27 cellular contexts compared by ENCODE assay signal in genomic region chr18:9763876-9764605, GRCh38. TPM values are rescaled to one million over a fixed set of nuclear protein-coding genes. Genes with fewer than 3 reads are reported as not detected.
DNase-seq lines count a peak whose midpoint lies in the region; ATAC-seq and TF ChIP-seq lines count a peak whose summit lies in the region.
"Had no signal": no experiment of that assay in that cellular context is flagged by ENCODE, and none has a peak within 500 bp of the region (broad histone marks: within the 10 kb centered on the region; RNA-seq: fewer than 3 reads in every experiment).

No MANE protein-coding gene starts in this region.

- peaks cover 57% of the 10 kb centered on the region for H3K9me3 Mint-ChIP-seq in nephron progenitor cell
- no peaks in the 10 kb centered on the region for H3K9me3 Mint-ChIP-seq in activated CD4-positive, alpha-beta memory T cell treated with anti-CD3 and anti-CD28 coated beads, Interleukin-2, amount 10 ng/mL, durations not matched to agents 7 days and 5 days
- no peaks in the 10 kb centered on the region for H3K9me3 Mint-ChIP-seq in immature natural killer cell
- H3K9me3 Mint-ChIP-seq: activated naive CD4-positive, alpha-beta T cell treated with anti-CD3 and anti-CD28 coated beads, Interleukin-2, amount 10 ng/mL, durations not matched to agents 7 days and 5 days; T-helper 1 cell treated with Interleukin-12 subunit alpha and Interleukin-12 subunit beta and Interleukin-4 antibody, amounts not matched to agents 30 μg/mL and 1 μg/mL, for 36 hours had no signal

- peak; percentile 24 for DNase-seq in COR-L47 (lab: John Stamatoyannopoulos, UW)
- peak; percentile 5 for DNase-seq in NCI-H1694 treated with DMSO at 0.1 percent for 48 hours (lab: John Stamatoyannopoulos, UW)
- DNase-seq in caudate nucleus (lab: John Stamatoyannopoulos, UW): no peak
- no peak for DNase-seq in nephron progenitor cell
- no peak for DNase-seq in activated CD4-positive, alpha-beta memory T cell treated with anti-CD3 and anti-CD28 coated beads, Interleukin-2, amount 10 ng/mL, durations not matched to agents 7 days and 5 days
- DNase-seq in immature natural killer cell: no peak
- DNase-seq: activated CD8-positive, alpha-beta T cell treated with anti-CD3 and anti-CD28 coated beads, Interleukin-2, amount 10 ng/mL, durations not matched to agents 7 days and 5 days; activated naive CD4-positive, alpha-beta T cell treated with anti-CD3 and anti-CD28 coated beads, Interleukin-2, amount 10 ng/mL, durations not matched to agents 7 days and 5 days; effector CD8-positive, alpha-beta T cell; left ventricle myocardium superior; MM.1S; NCI-H1105 treated with DMSO at 0.1 percent for 48 hours; NCI-H2081; NCI-H510A; nucleus accumbens; PC-9; psoas muscle; sigmoid colon; SK-N-SH; stimulated activated CD4-positive, alpha-beta T cell treated with anti-CD3 and anti-CD28 coated beads, Interleukin-4, amount 100 ng/mL, for 24 hours; tibial artery had no signal

- H3K27ac ChIP-seq in caudate nucleus (ENCODE audit: low read depth, low read length): peak overlapping the region; percentile 6
- H3K27ac ChIP-seq: epithelial cell of prostate, psoas muscle, tibial artery had no signal

- H3K36me3 Mint-ChIP-seq in nephron progenitor cell (ENCODE audit: low read depth) (peaks cover 24% of the 10 kb centered on the region), immature natural killer cell (no peaks in the 10 kb centered on the region)
- no peaks in the 10 kb centered on the region for H3K36me3 Mint-ChIP-seq in activated CD4-positive, alpha-beta memory T cell treated with anti-CD3 and anti-CD28 coated beads, Interleukin-2, amount 10 ng/mL, durations not matched to agents 7 days and 5 days (ENCODE audit: low read depth)
- H3K36me3 Mint-ChIP-seq: activated naive CD4-positive, alpha-beta T cell treated with anti-CD3 and anti-CD28 coated beads, Interleukin-2, amount 10 ng/mL, durations not matched to agents 7 days and 5 days had no signal

- POLR2A ChIA-PET in activated CD4-positive, alpha-beta memory T cell treated with anti-CD3 and anti-CD28 coated beads, Interleukin-2, amount 10 ng/mL, durations not matched to agents 7 days and 5 days (lab: Charles Lee): no interaction called here

- H3K27me3 Mint-ChIP-seq in nephron progenitor cell (ENCODE audit: low read depth, poor library complexity) (no peaks in the 10 kb centered on the region), immature natural killer cell (ENCODE audit: low read depth in 3 of 3) (peaks cover 0 to 9% (median 0%) of the 10 kb centered on the region in 3 donors)
- peaks cover 22% of the 10 kb centered on the region for H3K27me3 Mint-ChIP-seq in activated CD4-positive, alpha-beta memory T cell treated with anti-CD3 and anti-CD28 coated beads, Interleukin-2, amount 10 ng/mL, durations not matched to agents 7 days and 5 days

- ATAC-seq in GM18861 (IDR thresholded peaks at IDR 0.05; ENCODE audit: unreplicated experiment): no peak
- ATAC-seq: activated CD8-positive, alpha-beta T cell treated with anti-CD3 and anti-CD28 coated beads, Interleukin-2, amount 10 ng/mL, durations not matched to agents 7 days and 5 days; HepG2; left ventricle myocardium superior; psoas muscle; Right ventricle myocardium inferior had no signal

- no peak for TF ChIP-seq CTCF in nephron progenitor cell (IDR thresholded peaks at IDR 0.05)

- no peak overlapping the region for H3K4me3 Mint-ChIP-seq in nephron progenitor cell
- H3K4me3 Mint-ChIP-seq in activated CD4-positive, alpha-beta memory T cell treated with anti-CD3 and anti-CD28 coated beads, Interleukin-2, amount 10 ng/mL, durations not matched to agents 7 days and 5 days: no peak overlapping the region
- H3K4me3 Mint-ChIP-seq in immature natural killer cell: no peak overlapping the region
- H3K4me3 Mint-ChIP-seq: activated CD8-positive, alpha-beta T cell treated with anti-CD3 and anti-CD28 coated beads, Interleukin-2, amount 10 ng/mL, durations not matched to agents 7 days and 5 days; activated naive CD4-positive, alpha-beta T cell treated with anti-CD3 and anti-CD28 coated beads, Interleukin-2, amount 10 ng/mL, durations not matched to agents 7 days and 5 days; mesothelial cell of epicardium; T-helper 1 cell treated with Interleukin-12 subunit alpha and Interleukin-12 subunit beta and Interleukin-4 antibody, amounts not matched to agents 30 μg/mL and 1 μg/mL, for 36 hours had no signal

- H3K4me1 Mint-ChIP-seq in nephron progenitor cell: peaks cover 32% of the 10 kb centered on the region
- no peaks in the 10 kb centered on the region for H3K4me1 Mint-ChIP-seq in activated CD4-positive, alpha-beta memory T cell treated with anti-CD3 and anti-CD28 coated beads, Interleukin-2, amount 10 ng/mL, durations not matched to agents 7 days and 5 days
- peaks cover under 1% of the 10 kb centered on the region in 2 donors for H3K4me1 Mint-ChIP-seq in immature natural killer cell
- H3K4me1 Mint-ChIP-seq: activated naive CD4-positive, alpha-beta T cell treated with anti-CD3 and anti-CD28 coated beads, Interleukin-2, amount 10 ng/mL, durations not matched to agents 7 days and 5 days had no signal

- CTCF ChIA-PET in activated CD4-positive, alpha-beta memory T cell treated with anti-CD3 and anti-CD28 coated beads, Interleukin-2, amount 10 ng/mL, durations not matched to agents 7 days and 5 days (lab: Charles Lee): no interaction called here

- H3K27ac Mint-ChIP-seq in nephron progenitor cell: peak overlapping the region; percentile 45
- no peak overlapping the region for H3K27ac Mint-ChIP-seq in activated CD4-positive, alpha-beta memory T cell treated with anti-CD3 and anti-CD28 coated beads, Interleukin-2, amount 10 ng/mL, durations not matched to agents 7 days and 5 days
- no peak overlapping the region for H3K27ac Mint-ChIP-seq in immature natural killer cell
- H3K27ac Mint-ChIP-seq: activated CD8-positive, alpha-beta T cell treated with anti-CD3 and anti-CD28 coated beads, Interleukin-2, amount 10 ng/mL, durations not matched to agents 7 days and 5 days; activated naive CD4-positive, alpha-beta T cell treated with anti-CD3 and anti-CD28 coated beads, Interleukin-2, amount 10 ng/mL, durations not matched to agents 7 days and 5 days; mesothelial cell of epicardium; T-helper 1 cell treated with Interleukin-12 subunit alpha and Interleukin-12 subunit beta and Interleukin-4 antibody, amounts not matched to agents 30 μg/mL and 1 μg/mL, for 36 hours had no signal

RNA-seq across cellular contexts. Expression of gene RAB31, which starts 55.9 kb away (rescaled TPM):
- 1 to 10 TPM; 3.5 to 4.9 TPM for total RNA-seq in activated CD4-positive, alpha-beta memory T cell treated with anti-CD3 and anti-CD28 coated beads, Interleukin-2, amount 10 ng/mL, durations not matched to agents 7 days and 5 days
- 10 to 100 TPM in 2 of 3 donors, 1 to 10 TPM in 1; 5.3 to 28.0 (median 19.3) TPM for polyA plus RNA-seq in immature natural killer cell
- total RNA-seq: activated CD8-positive, alpha-beta T cell treated with anti-CD3 and anti-CD28 coated beads, Interleukin-2, amount 10 ng/mL, durations not matched to agents 7 days and 5 days had no signal

Comparison
In these comparisons a context has a peak if more than half of its experiments do, and no peak if none do; other contexts are left out.
1. DNase-seq: peak in COR-L47 (single experiment) and NCI-H1694 treated with DMSO at 0.1 percent for 48 hours (single experiment); none in caudate nucleus (0 of 61), nephron progenitor cell (single experiment), activated CD4-positive, alpha-beta memory T cell treated with anti-CD3 and anti-CD28 coated beads, Interleukin-2, amount 10 ng/mL, durations not matched to agents 7 days and 5 days (single experiment) and immature natural killer cell (0 of 3).